Comparison of ENCODE assay signal across 1 cellular context in genomic region chr4:26175016-26175786, GRCh38.
TF ChIP-seq lines count a peak whose summit lies in the region.

No MANE protein-coding gene starts in this region.

TF ChIP-seq in GM12878, 131 proteins besides CTCF, POLR2A, EP300 and RAD21 (continued from another document):
- TF ChIP-seq HSF1 (IDR thresholded peaks at IDR 0.05; ENCODE audit: low read depth, low read length) (no peak), RCOR1 (conservative IDR thresholded peaks at IDR 0.05; ENCODE audit: low read depth, low read length) (no peak), MEF2A (IDR thresholded peaks at IDR 0.05; ENCODE audit: insufficient read depth, low read depth, low read length) (no peak), SRF (IDR thresholded peaks at IDR 0.05; ENCODE audit: low read depth in 2 of 2, low read length in 2 of 2) (no peak), MEF2B (IDR thresholded peaks at IDR 0.05; ENCODE audit: partially characterized antibody, poor library complexity, severe bottlenecking) (no peak), IRF5 (IDR thresholded peaks at IDR 0.05; ENCODE audit: borderline replicate concordance) (no peak)
